8 cellular contexts compared by ENCODE assay signal in the genomic region with DNA sequence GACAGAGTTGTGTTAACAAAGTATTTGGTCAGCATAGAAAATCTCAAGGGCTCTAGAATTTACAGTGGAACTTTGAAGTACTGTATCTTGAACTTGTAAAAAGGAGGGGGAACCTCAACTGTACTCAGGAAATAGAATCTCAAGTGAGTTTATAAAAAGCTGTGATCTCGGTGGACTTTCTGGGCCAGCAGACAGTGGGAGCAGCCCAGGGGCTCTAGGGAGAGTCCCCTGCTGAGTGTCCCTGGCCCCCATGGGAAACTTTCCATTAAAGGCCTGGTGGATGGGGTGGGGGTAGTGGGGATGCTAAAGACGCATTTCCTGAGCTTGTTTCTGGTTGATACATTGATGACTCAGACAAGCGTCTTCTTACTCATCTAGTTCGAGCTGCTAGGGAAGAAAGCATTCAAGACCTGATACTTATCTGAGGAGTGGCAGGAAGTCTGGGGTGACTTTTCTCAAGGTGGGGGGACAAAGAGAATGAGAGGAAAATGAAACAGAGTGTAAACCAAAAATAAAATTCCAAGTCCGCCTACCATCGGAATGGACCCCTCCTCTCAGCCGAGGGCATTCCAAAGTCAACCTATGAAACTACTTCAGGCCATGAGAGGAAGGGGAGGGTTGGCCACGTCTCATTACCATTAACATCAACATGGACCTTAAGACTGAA.
DNase-seq lines count a peak whose midpoint lies in the region; ATAC-seq, FAIRE-seq and TF ChIP-seq lines count a peak whose summit lies in the region.

No MANE protein-coding gene starts in this region.

- H4K20me1 ChIP-seq in BLaER1 treated with 17β-estradiol and CSF1 and Interleukin-3, amounts not matched to agents 10 nM and 100 nM: no peaks in the 10 kb centered on the region

- no peaks in the 10 kb centered on the region for H3K27me3 ChIP-seq in BLaER1 treated with 17β-estradiol and CSF1 and Interleukin-3, amounts not matched to agents 10 nM and 100 nM

- H3K4me2 ChIP-seq in BLaER1 treated with 17β-estradiol and CSF1 and Interleukin-3, amounts not matched to agents 10 nM and 100 nM: peak overlapping the region; percentile 64 to 83 (median 75)

- H3K4me3 ChIP-seq in BLaER1 treated with 17β-estradiol and CSF1 and Interleukin-3, amounts not matched to agents 10 nM and 100 nM: no peak overlapping the region
- no peak overlapping the region for H3K4me3 ChIP-seq in fibroblast of pulmonary artery (replicated peaks; ENCODE audit: low read depth, low read length)

- H3K9ac ChIP-seq in BLaER1 treated with 17β-estradiol and CSF1 and Interleukin-3, amounts not matched to agents 10 nM and 100 nM: peak overlapping the region in 10 of 11 experiments; percentile 6 to 65 (median 46); a peak in 14 of 22 replicates

- peak overlapping the region in 10 of 11 experiments; percentile 64 to 87 (median 73); a peak in 21 of 22 replicates for H3K27ac ChIP-seq in BLaER1 treated with 17β-estradiol and CSF1 and Interleukin-3, amounts not matched to agents 10 nM and 100 nM

- H3K9me3 ChIP-seq in BLaER1 treated with 17β-estradiol and CSF1 and Interleukin-3, amounts not matched to agents 10 nM and 100 nM (replicated peaks in 1 of 11): no peaks in the 10 kb centered on the region

- no peaks in the 10 kb centered on the region for H3K36me3 ChIP-seq in BLaER1 treated with 17β-estradiol and CSF1 and Interleukin-3, amounts not matched to agents 10 nM and 100 nM

- FAIRE-seq in frontal cortex (lab: Jason Lieb, UNC): no peak

- DNase-seq in HS-27A (ENCODE audit: low read depth) (peak; percentile 67), fibroblast of pulmonary artery (ENCODE audit: low read depth) (peak; percentile 96), COR-L47 (lab: John Stamatoyannopoulos, UW) (no peak), frontal cortex (ENCODE audit: low spot score in 2 of 2) (no peak)
- DNase-seq in activated CD8-positive, alpha-beta memory T cell treated with anti-CD3 and anti-CD28 coated beads for 24 hours: peak; percentile 83
- DNase-seq in stimulated activated CD4-positive, alpha-beta T cell treated with anti-CD3 and anti-CD28 coated beads, Interleukin-2, amount 100 ng/mL, for 48 hours: peak; percentile 32 to 51

- ATAC-seq in GM21367 (IDR thresholded peaks at IDR 0.05; ENCODE audit: unreplicated experiment): peak; percentile 82

- H3K4me1 ChIP-seq in BLaER1 treated with 17β-estradiol and CSF1 and Interleukin-3, amounts not matched to agents 10 nM and 100 nM: peaks cover 41 to 64% (median 50%) of the 10 kb centered on the region in 10 experiments

- no peak for TF ChIP-seq CTCF in fibroblast of pulmonary artery (IDR thresholded peaks at IDR 0.05; ENCODE audit: low read length, missing control alignments)

Comparison
In these comparisons a context has a peak if more than half of its experiments do, and no peak if none do; other contexts are left out.
1. DNase-seq: peak in HS-27A (single experiment), activated CD8-positive, alpha-beta memory T cell treated with anti-CD3 and anti-CD28 coated beads for 24 hours (single experiment), fibroblast of pulmonary artery (single experiment) and stimulated activated CD4-positive, alpha-beta T cell treated with anti-CD3 and anti-CD28 coated beads, Interleukin-2, amount 100 ng/mL, for 48 hours (2 of 2); none in COR-L47 (single experiment) and frontal cortex (0 of 2).